Comparison of ENCODE assay signal across 8 cellular contexts in the genomic region with DNA sequence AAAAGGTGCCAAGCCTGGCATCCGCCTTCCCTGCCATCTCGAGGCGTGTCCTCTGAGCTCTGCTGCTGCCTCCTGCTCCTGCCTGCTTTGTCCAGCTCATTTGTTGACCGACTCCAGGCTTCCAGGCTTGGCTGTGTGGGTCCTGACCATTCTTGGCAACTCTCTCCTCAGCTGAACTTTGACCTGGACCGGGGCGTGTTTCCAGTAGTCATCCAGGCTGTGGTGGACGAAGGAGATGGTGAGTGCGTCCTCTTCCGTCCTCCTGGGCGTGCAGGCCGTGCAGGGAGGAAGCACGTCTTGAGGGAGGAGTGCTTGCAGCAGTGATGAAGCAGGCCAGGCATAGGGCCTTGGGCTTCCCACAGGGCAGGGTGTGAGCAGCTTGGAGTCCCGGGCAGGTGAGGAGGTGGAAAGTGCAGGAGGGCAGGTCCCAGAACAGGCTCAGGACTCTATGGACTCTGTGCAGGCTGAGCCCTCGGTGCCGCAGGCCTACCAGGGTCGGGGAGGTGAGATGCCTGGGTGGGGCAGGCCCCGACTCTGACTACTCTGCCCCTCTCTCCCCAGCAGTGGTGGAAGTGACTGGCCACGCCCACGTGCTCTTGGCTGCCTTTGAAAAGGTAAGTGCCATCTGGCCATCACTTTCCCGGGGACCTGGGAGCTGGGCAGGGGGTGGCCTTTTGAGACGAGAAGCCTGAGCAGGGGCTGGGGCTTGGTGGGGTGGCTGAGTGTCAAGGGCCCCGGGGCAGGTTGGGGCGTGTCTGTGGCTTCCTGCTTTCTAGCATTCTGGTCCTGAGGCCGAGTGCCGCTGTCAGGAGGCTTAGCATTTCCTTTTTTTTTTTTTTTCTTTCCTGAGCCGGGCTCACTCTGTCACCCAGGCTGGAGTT.
DNase-seq lines count a peak whose midpoint lies in the region; ATAC-seq and TF ChIP-seq lines count a peak whose summit lies in the region.

No MANE protein-coding gene starts in this region.

- DNase-seq in activated gamma-delta T cell treated with Interleukin-2 at 50 U/mL for 16 hours = peak; percentile 55
- no peak for DNase-seq in activated gamma-delta T cell (lab: John Stamatoyannopoulos, UW)
- DNase-seq in activated CD4-positive, alpha-beta T cell treated with anti-CD3 and anti-CD28 coated beads, Interleukin-2, amount 50 U/mL, for 1 hour = peak; percentile 45
- peak; percentile 54 for DNase-seq in epithelial cell of esophagus (ENCODE audit: low read depth)
- DNase-seq in stimulated activated CD4-positive, alpha-beta T cell treated with anti-CD3 and anti-CD28 coated beads, Interleukin-4, amount 100 ng/mL, for 48 hours (ENCODE audit: low read depth in 2 of 2) = peak; percentile 29 to 38
- DNase-seq in COR-L47 (lab: John Stamatoyannopoulos, UW) = no peak

- ATAC-seq in HG03025 (IDR thresholded peaks at IDR 0.05; ENCODE audit: low FRiP score, unreplicated experiment) (no peak), HG02588 (IDR thresholded peaks at IDR 0.05; ENCODE audit: unreplicated experiment) (no peak)

- TF ChIP-seq CTCF in epithelial cell of esophagus (IDR thresholded peaks at IDR 0.05; ENCODE audit: insufficient read depth, low read depth, low read length, missing control alignments) = no peak

- H3K4me3 ChIP-seq in epithelial cell of esophagus (ENCODE audit: low read length) = no peak overlapping the region

Comparison
In these comparisons a context has a peak if more than half of its experiments do, and no peak if none do; other contexts are left out.
1. DNase-seq: peak in activated gamma-delta T cell treated with Interleukin-2 at 50 U/mL for 16 hours (single experiment), activated CD4-positive, alpha-beta T cell treated with anti-CD3 and anti-CD28 coated beads, Interleukin-2, amount 50 U/mL, for 1 hour (single experiment), epithelial cell of esophagus (single experiment) and stimulated activated CD4-positive, alpha-beta T cell treated with anti-CD3 and anti-CD28 coated beads, Interleukin-4, amount 100 ng/mL, for 48 hours (2 of 2); none in activated gamma-delta T cell (single experiment) and COR-L47 (single experiment).